In genomic region chr2:20190862-20191713, GRCh38 we compare ENCODE assay signal across 11 cellular contexts. TPM values are rescaled to one million over a fixed set of nuclear protein-coding genes. Genes with fewer than 3 reads are reported as not detected.
DNase-seq lines count a peak whose midpoint lies in the region; ATAC-seq, FAIRE-seq and TF ChIP-seq lines count a peak whose summit lies in the region.
"Had no signal": no experiment of that assay in that cellular context is flagged by ENCODE, and none has a peak within 500 bp of the region (broad histone marks: within the 10 kb centered on the region; RNA-seq: fewer than 3 reads in every experiment).

No MANE protein-coding gene starts in this region.

- H3K79me2 ChIP-seq in GM23338 (replicated peaks; ENCODE audit: insufficient read depth) = no peaks in the 10 kb centered on the region

- H3K4me1 ChIP-seq in A549 = peaks cover 30% of the 10 kb centered on the region
- H3K4me1 ChIP-seq in GM23338 (ENCODE audit: insufficient read depth) = peaks cover 14% of the 10 kb centered on the region; the same call in 1 of the 2 replicates
- H3K4me1 ChIP-seq in foreskin keratinocyte = peaks cover 6% of the 10 kb centered on the region
- peaks cover 0 to 6% (median 0%) of the 10 kb centered on the region in 4 donors for H3K4me1 ChIP-seq in sigmoid colon

- no peaks in the 10 kb centered on the region for H3K36me3 ChIP-seq in GM23338 (ENCODE audit: insufficient read depth)
- no peaks in the 10 kb centered on the region for H3K36me3 ChIP-seq in sigmoid colon

- H3K4me3 ChIP-seq in A549 (no peak overlapping the region), GM23338 (no peak overlapping the region), sigmoid colon (no peak overlapping the region)
- H3K4me3 ChIP-seq: SK-N-MC had no signal

- CTCF ChIA-PET in A549 (lab: Yijun Ruan, JAX) = interaction anchor here (0.7 to 9.9 kb wide), 31 partner anchors 11 to 258 kb away, joined by 3 to 111 read pairs (median 5); partner anchors contain the start of gene SDC1

- peak; percentile 74 to 77 for TF ChIP-seq RAD21 in A549 (conservative IDR thresholded peaks at IDR 0.05 in 1 of 2, IDR thresholded peaks at IDR 0.05 in 1 of 2)

- peaks cover 44% of the 10 kb centered on the region for H3K4me1 Mint-ChIP-seq in GM23338
- no peaks in the 10 kb centered on the region for H3K4me1 Mint-ChIP-seq in activated T-cell treated with anti-CD3 and anti-CD28 coated beads, Interleukin-2, amount 50 U/mL, for 4 hours (ENCODE audit: low read depth)
- H3K4me1 Mint-ChIP-seq: CD4-positive, CD25-positive, alpha-beta regulatory T cell had no signal

- H3K9me3 ChIP-seq in A549 = no peaks in the 10 kb centered on the region
- peaks cover 0 to 3% (median 0%) of the 10 kb centered on the region in 4 donors for H3K9me3 ChIP-seq in sigmoid colon

- in situ Hi-C loops in SK-MEL-5 (cut with HindIII; ENCODE audit: low pct_unique_long_range_greater_than_20kb, low sequenced_read_pairs) = no loop called here

- H3K27ac ChIP-seq in A549 (peak overlapping the region; percentile 52 to 90), GM23338 (ENCODE audit: low read depth) (no peak overlapping the region), foreskin keratinocyte (no peak overlapping the region), sigmoid colon (no peak overlapping the region)
- H3K27ac ChIP-seq: SK-N-MC had no signal

- TF ChIP-seq CTCF in A549 (IDR thresholded peaks at IDR 0.05) = peak; percentile 66
- TF ChIP-seq CTCF in GM23338 (conservative IDR thresholded peaks at IDR 0.05; ENCODE audit: low read depth in 2 of 2) = peak; percentile 47 to 67
- TF ChIP-seq CTCF in foreskin keratinocyte (conservative IDR thresholded peaks at IDR 0.05) = peak; percentile 57
- peak in 1 of 4 experiments; percentile 9 for TF ChIP-seq CTCF in sigmoid colon (IDR thresholded peaks at IDR 0.05)

- peak; percentile 61 to 79 for DNase-seq in A549 (ENCODE audit: low read depth in 1 of 2, low spot score in 1 of 2)
- peak; percentile 78 for DNase-seq in GM23338 (ENCODE audit: low spot score)
- DNase-seq in SK-MEL-5 (ENCODE audit: low read depth, low spot score) = peak; percentile 66
- peak in 1 of 2 donors; percentile 22 for DNase-seq in foreskin keratinocyte
- no peak for DNase-seq in globus pallidus (ENCODE audit: low spot score)
- no peak for DNase-seq in activated T-cell treated with anti-CD3 and anti-CD28 coated beads, Interleukin-2, amount 50 U/mL, for 4 hours
- DNase-seq in sigmoid colon = no peak
- DNase-seq: stimulated activated CD4-positive, alpha-beta T cell treated with anti-CD3 and anti-CD28 coated beads, Interleukin-2, amount 100 ng/mL, for 24 hours had no signal

- H3K27me3 Mint-ChIP-seq in GM23338 (ENCODE audit: insufficient read depth, low read depth, poor library complexity) = peaks cover 8% of the 10 kb centered on the region
- no peaks in the 10 kb centered on the region for H3K27me3 Mint-ChIP-seq in activated T-cell treated with anti-CD3 and anti-CD28 coated beads, Interleukin-2, amount 50 U/mL, for 4 hours (ENCODE audit: low read depth)

- ATAC-seq in A549 = peak; percentile 72 to 89
- peak; percentile 62 for ATAC-seq in GM23338
- ATAC-seq in foreskin keratinocyte = peak; percentile 29
- ATAC-seq in activated T-cell treated with anti-CD3 and anti-CD28 coated beads, Interleukin-2, amount 50 U/mL, for 4 hours = no peak
- ATAC-seq in HG03280 (IDR thresholded peaks at IDR 0.05; ENCODE audit: unreplicated experiment) = no peak

- H3F3A ChIP-seq in GM23338 (replicated peaks; ENCODE audit: low read depth) = 0 out of 2 replicates have a peak, but pooled peaks cover 6% of the 10 kb centered on the region

- H3K4me3 Mint-ChIP-seq in GM23338 = no peak overlapping the region
- no peak overlapping the region for H3K4me3 Mint-ChIP-seq in activated T-cell treated with anti-CD3 and anti-CD28 coated beads, Interleukin-2, amount 50 U/mL, for 4 hours
- H3K4me3 Mint-ChIP-seq: CD4-positive, CD25-positive, alpha-beta regulatory T cell had no signal

- no peaks in the 10 kb centered on the region for H3K9me3 Mint-ChIP-seq in GM23338
- H3K9me3 Mint-ChIP-seq in activated T-cell treated with anti-CD3 and anti-CD28 coated beads, Interleukin-2, amount 50 U/mL, for 4 hours = no peaks in the 10 kb centered on the region
- H3K9me3 Mint-ChIP-seq: CD4-positive, CD25-positive, alpha-beta regulatory T cell had no signal

- no peak for TF ChIP-seq EP300 in A549 (IDR thresholded peaks at IDR 0.05)
- TF ChIP-seq EP300 in sigmoid colon (IDR thresholded peaks at IDR 0.05) = no peak

- H3K9me2 ChIP-seq in GM23338 (ENCODE audit: insufficient read depth) = no peaks in the 10 kb centered on the region

- WGBS in A549 (ENCODE audit: missing lambda C conversion rate) = 77% methylated on average over 19 of the region's 19 CpGs
- WGBS in sigmoid colon, 2 donors = 81 to 90% methylated on average over 19 of the region's 19 CpGs

- POLR2A ChIA-PET in A549 (lab: Yijun Ruan, JAX) = interaction anchor here (0.8 kb wide), 1 partner anchor 32 kb away, joined by 3 read pairs; no protein-coding TSS in a partner anchor

- H3K27me3 ChIP-seq in GM23338 (ENCODE audit: insufficient read depth) (no peaks in the 10 kb centered on the region), foreskin keratinocyte (no peaks in the 10 kb centered on the region), sigmoid colon (no peaks in the 10 kb centered on the region)

- intact Hi-C loops in sigmoid colon (cut with DNase I) = no loop called here

- no peaks in the 10 kb centered on the region for H4K20me1 ChIP-seq in GM23338 (replicated peaks; ENCODE audit: insufficient read depth)

- peak overlapping the region; percentile 88 for H2AFZ ChIP-seq in GM23338

- no peak overlapping the region for H3K27ac Mint-ChIP-seq in GM23338
- H3K27ac Mint-ChIP-seq: CD4-positive, CD25-positive, alpha-beta regulatory T cell had no signal

- TF ChIP-seq POLR2A in A549 (IDR thresholded peaks at IDR 0.05; ENCODE audit: low read length) (no peak), sigmoid colon (IDR thresholded peaks at IDR 0.05) (no peak)

- H3K4me2 ChIP-seq in A549 = no peak overlapping the region
- H3K4me2 ChIP-seq in GM23338 = no peak overlapping the region; the same call in 1 of the 2 replicates

- no peaks in the 10 kb centered on the region for H3K36me3 Mint-ChIP-seq in GM23338 (ENCODE audit: low read depth)
- no peaks in the 10 kb centered on the region for H3K36me3 Mint-ChIP-seq in activated T-cell treated with anti-CD3 and anti-CD28 coated beads, Interleukin-2, amount 50 U/mL, for 4 hours (ENCODE audit: insufficient read depth)
- H3K36me3 Mint-ChIP-seq: CD4-positive, CD25-positive, alpha-beta regulatory T cell had no signal

- FAIRE-seq in A549 (lab: Jason Lieb, UNC) = no peak

TF ChIP-seq in A549, 52 proteins besides CTCF, POLR2A, EP300 and RAD21:
- TF ChIP-seq NFE2L2 (conservative IDR thresholded peaks at IDR 0.05; ENCODE audit: low read length) = no peak
- no peak for TF ChIP-seq GATA3 (IDR thresholded peaks at IDR 0.05; ENCODE audit: borderline replicate concordance)
- 0 out of 2 replicates have a peak, but pooled peaks have one; percentile 37 for TF ChIP-seq MAX (IDR thresholded peaks at IDR 0.05)
- no peak for TF ChIP-seq FOXS1 (CRISPR knock-in tag; IDR thresholded peaks at IDR 0.05)
- no peak for TF ChIP-seq POLR2AphosphoS2 (conservative IDR thresholded peaks at IDR 0.05; ENCODE audit: low read length)
- no peak for TF ChIP-seq HES2 (IDR thresholded peaks at IDR 0.05)
- TF ChIP-seq ZC3H11A (IDR thresholded peaks at IDR 0.05) = no peak
- TF ChIP-seq SMC3 (IDR thresholded peaks at IDR 0.05) = peak; percentile 91
- TF ChIP-seq CEBPB (IDR thresholded peaks at IDR 0.05) = no peak

TF ChIP-seq in GM23338, 12 proteins besides CTCF, POLR2A, EP300 and RAD21 (continues in another document):
- TF ChIP-seq ETS1 (IDR thresholded peaks at IDR 0.05) (no peak), EZH2 (IDR thresholded peaks at IDR 0.05; ENCODE audit: low read depth, unreplicated experiment) (no peak), STAT1 (IDR thresholded peaks at IDR 0.05; ENCODE audit: unreplicated experiment) (no peak), CREB1 (CRISPR knock-in tag; IDR thresholded peaks at IDR 0.05; ENCODE audit: low read depth) (no peak), JUNB (IDR thresholded peaks at IDR 0.05; ENCODE audit: unreplicated experiment) (no peak), EZH2phosphoT487 (IDR thresholded peaks at IDR 0.05; ENCODE audit: unreplicated experiment) (no peak)

RNA-seq across cellular contexts. Expression of gene SDC1, which starts 33.8 kb away (rescaled TPM):
- polyA plus RNA-seq in A549 (2011; rRNA removed) = 97.1 and 116 TPM in 2 replicates
- 123 and 215 TPM in 2 replicates for polyA plus RNA-seq in A549 (2012; cell fraction: cytosol; rRNA removed)
- polyA plus RNA-seq in A549 (2012; cell fraction: nucleus; rRNA removed) = 279 and 455 TPM in 2 replicates
- 157 to 171 TPM (median 166 TPM) in 3 replicates for polyA plus RNA-seq in A549 (2017; fragmentation: RNase III; extraction: RNeasy Plus Mini Kit Qiagen cat#74134 plus additional on column Dnase treatment)
- polyA minus RNA-seq in A549 (2011; rRNA and poly(A)+ RNA removed) = 92.8 and 113 TPM in 2 replicates
- 40.6 and 43.0 TPM in 2 replicates for total RNA-seq in GM23338 (2014; rRNA removed; shearing (Covaris generic))
- 16.1 and 16.6 TPM in 2 replicates for polyA plus RNA-seq in GM23338 (2016; fragmentation: Nextera tagmentation; extraction: Ambion mirVana)
- 24.0 and 26.5 TPM in 2 replicates for total RNA-seq in SK-MEL-5 (2014; rRNA removed; shearing (Covaris generic))
- 68.7 and 81.0 TPM in 2 replicates for polyA plus RNA-seq in SK-MEL-5 (2015; cell fraction: cytosol; rRNA removed)
- polyA plus RNA-seq in SK-MEL-5 (2015; cell fraction: nucleus; rRNA removed) = 7.1 and 7.8 TPM in 2 replicates
- total RNA-seq in foreskin keratinocyte = 1,300 and 1,305 TPM in 2 replicates
- polyA plus RNA-seq in foreskin keratinocyte = 824 and 890 TPM in 2 replicates
- total RNA-seq in activated T-cell treated with anti-CD3 and anti-CD28 coated beads, Interleukin-2, amount 50 U/mL, for 4 hours = under 1 TPM; 0.33 to 0.73 (median 0.66) TPM
- 1 to 10 TPM in 1 of 4 donors, under 1 TPM in 2, not detected in 1; 0.33 to 1.5 (median 0.36) TPM for total RNA-seq in sigmoid colon
- 100 to 1,000 TPM in 1 of 3 donors, 10 to 100 TPM in 2; 14.4 to 104 (median 19.4) TPM for polyA plus RNA-seq in sigmoid colon
- total RNA-seq: CD4-positive, CD25-positive, alpha-beta regulatory T cell had no signal
- polyA plus RNA-seq: CD4-positive, CD25-positive, alpha-beta regulatory T cell had no signal

Comparison
In these comparisons a context has a peak if more than half of its experiments do, and no peak if none do; other contexts are left out.
1. ATAC-seq: peak in A549 (2 of 2), GM23338 (single experiment) and foreskin keratinocyte (single experiment); none in activated T-cell treated with anti-CD3 and anti-CD28 coated beads, Interleukin-2, amount 50 U/mL, for 4 hours (0 of 2) and HG03280 (single experiment).
2. DNase-seq: peak in A549 (2 of 2), GM23338 (single experiment) and SK-MEL-5 (single experiment); none in globus pallidus (single experiment), activated T-cell treated with anti-CD3 and anti-CD28 coated beads, Interleukin-2, amount 50 U/mL, for 4 hours (single experiment) and sigmoid colon (single experiment).
3. H3K27ac ChIP-seq: peak in A549 (2 of 2); none in GM23338 (single experiment), foreskin keratinocyte (single experiment) and sigmoid colon (0 of 4).
4. RNA of gene SDC1, which starts 33.8 kb away (total RNA-seq): 1,300 to 1,305 TPM in foreskin keratinocyte; 40.6 to 43.0 TPM in GM23338, 24.0 to 26.5 TPM in SK-MEL-5, 0.33 to 0.73 TPM in activated T-cell treated with anti-CD3 and anti-CD28 coated beads, Interleukin-2, amount 50 U/mL, for 4 hours and 0.33 to 1.5 TPM in sigmoid colon; every median in the first group is over 10 times any median in the second.